ENCODE assay signal across 12 cellular contexts in the genomic region with DNA sequence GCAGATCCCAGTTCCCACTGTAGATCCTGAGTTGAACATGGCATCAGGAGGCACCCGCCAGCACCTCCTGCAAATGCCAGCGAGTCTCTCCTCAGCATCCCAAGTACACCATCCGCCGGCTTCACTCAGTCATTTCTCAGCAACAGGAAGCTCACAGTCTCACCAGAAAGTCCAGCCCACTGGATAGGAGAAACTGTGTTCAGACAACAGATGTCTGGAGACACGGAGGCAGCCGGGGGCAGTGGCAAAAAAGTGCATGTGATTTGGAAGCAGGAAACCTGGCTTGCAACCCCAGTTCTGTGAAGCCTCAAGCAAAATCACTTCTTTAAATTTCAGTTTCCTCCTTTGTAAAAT.
DNase-seq lines count a peak whose midpoint lies in the region; ATAC-seq lines count a peak whose summit lies in the region.
"Had no signal": no experiment of that assay in that cellular context is flagged by ENCODE, and none has a peak within 500 bp of the region (broad histone marks: within the 10 kb centered on the region; RNA-seq: fewer than 3 reads in every experiment).

No MANE protein-coding gene starts in this region.

- H3K27me3 ChIP-seq in GM23248 (replicated peaks; ENCODE audit: insufficient read depth) = peaks cover 8% of the 10 kb centered on the region
- H3K27me3 ChIP-seq: right lobe of liver had no signal

- H3K9me3 Mint-ChIP-seq in activated T-cell treated with anti-CD3 and anti-CD28 coated beads, Interleukin-2, amount 50 U/mL, for 24 hours = no peaks in the 10 kb centered on the region
- no peaks in the 10 kb centered on the region for H3K9me3 Mint-ChIP-seq in stimulated activated naive CD8-positive, alpha-beta T cell treated with anti-CD3 and anti-CD28 coated beads, Interleukin-15, Interleukin-2, amounts not matched to agents 100 ng/mL and 50 ng/mL, for 24 hours

- H3K4me3 Mint-ChIP-seq in activated T-cell treated with anti-CD3 and anti-CD28 coated beads, Interleukin-2, amount 50 U/mL, for 24 hours = peak overlapping the region; percentile 53
- H3K4me3 Mint-ChIP-seq in stimulated activated naive CD8-positive, alpha-beta T cell treated with anti-CD3 and anti-CD28 coated beads, Interleukin-15, Interleukin-2, amounts not matched to agents 100 ng/mL and 50 ng/mL, for 24 hours = peak overlapping the region; percentile 28

- in situ Hi-C loops in GM23248 (cut with MboI) = no loop called here

- no peak overlapping the region for H3K9ac ChIP-seq in GM23248
- H3K9ac ChIP-seq: SK-N-SH had no signal

- no peaks in the 10 kb centered on the region for H3K27me3 Mint-ChIP-seq in activated T-cell treated with anti-CD3 and anti-CD28 coated beads, Interleukin-2, amount 50 U/mL, for 24 hours
- no peaks in the 10 kb centered on the region for H3K27me3 Mint-ChIP-seq in stimulated activated naive CD8-positive, alpha-beta T cell treated with anti-CD3 and anti-CD28 coated beads, Interleukin-15, Interleukin-2, amounts not matched to agents 100 ng/mL and 50 ng/mL, for 24 hours

- WGBS in GM23248 (ENCODE audit: low coverage in 1 of 2, low lambda C conversion rate in 2 of 2, missing lambda C conversion rate in 2 of 2), 2 experiments = 79 to 84% methylated on average over 6 of the region's 6 CpGs

- no peaks in the 10 kb centered on the region for H4K20me1 ChIP-seq in GM23248 (ENCODE audit: insufficient read depth)

- peak overlapping the region; percentile 66 for H3K27ac Mint-ChIP-seq in activated T-cell treated with anti-CD3 and anti-CD28 coated beads, Interleukin-2, amount 50 U/mL, for 24 hours
- H3K27ac Mint-ChIP-seq in stimulated activated naive CD8-positive, alpha-beta T cell treated with anti-CD3 and anti-CD28 coated beads, Interleukin-15, Interleukin-2, amounts not matched to agents 100 ng/mL and 50 ng/mL, for 24 hours = peak overlapping the region; percentile 29

- H3K4me1 Mint-ChIP-seq in activated T-cell treated with anti-CD3 and anti-CD28 coated beads, Interleukin-2, amount 50 U/mL, for 24 hours (ENCODE audit: low read depth) = peaks cover 25% of the 10 kb centered on the region
- peaks cover 27% of the 10 kb centered on the region for H3K4me1 Mint-ChIP-seq in stimulated activated naive CD8-positive, alpha-beta T cell treated with anti-CD3 and anti-CD28 coated beads, Interleukin-15, Interleukin-2, amounts not matched to agents 100 ng/mL and 50 ng/mL, for 24 hours (ENCODE audit: low read depth)

- H3K27ac ChIP-seq in caudate nucleus (ENCODE audit: low read depth, low read length) (peak overlapping the region; percentile 7), GM23248 (no peak overlapping the region)
- H3K27ac ChIP-seq: right lobe of liver had no signal

- no peaks in the 10 kb centered on the region for H3F3A ChIP-seq in GM23248 (ENCODE audit: insufficient read depth)

- DNase-seq in activated T-cell treated with anti-CD3 and anti-CD28 coated beads, Interleukin-2, amount 50 U/mL, for 24 hours = peak; percentile 51
- DNase-seq in activated T-cell treated with anti-CD3 and anti-CD28 coated beads, Interleukin-2, amount 50 U/mL, for 1 hour = no peak
- DNase-seq in caudate nucleus (lab: John Stamatoyannopoulos, UW) = peak in 5 of 61 donors; percentile 12 to 28 (median 14)
- no peak for DNase-seq in GM23248
- no peak for DNase-seq in T1000 (lab: John Stamatoyannopoulos, UW)
- no peak for DNase-seq in islet precursor cell
- DNase-seq: IMR-90, kidney, right lobe of liver, SK-N-SH had no signal

- H3K36me3 ChIP-seq in GM23248 (ENCODE audit: low read depth) = no peaks in the 10 kb centered on the region
- H3K36me3 ChIP-seq: right lobe of liver had no signal

- no peak overlapping the region for H2AFZ ChIP-seq in GM23248

- H3K4me2 ChIP-seq in GM23248 (ENCODE audit: unreplicated experiment) = no peak overlapping the region
- H3K4me2 ChIP-seq: SK-N-SH had no signal

- H3K36me3 Mint-ChIP-seq in activated T-cell treated with anti-CD3 and anti-CD28 coated beads, Interleukin-2, amount 50 U/mL, for 24 hours (ENCODE audit: low read depth) = no peaks in the 10 kb centered on the region
- H3K36me3 Mint-ChIP-seq in stimulated activated naive CD8-positive, alpha-beta T cell treated with anti-CD3 and anti-CD28 coated beads, Interleukin-15, Interleukin-2, amounts not matched to agents 100 ng/mL and 50 ng/mL, for 24 hours (ENCODE audit: low read depth) = no peaks in the 10 kb centered on the region

- H3K9me2 ChIP-seq in GM23248 (ENCODE audit: insufficient read depth) = no peaks in the 10 kb centered on the region
- H3K9me2 ChIP-seq: SK-N-SH had no signal

- peak; percentile 35 for ATAC-seq in HG03457 (IDR thresholded peaks at IDR 0.05; ENCODE audit: unreplicated experiment)

- no peaks in the 10 kb centered on the region for H3K9me3 ChIP-seq in GM23248 (ENCODE audit: low read depth)
- H3K9me3 ChIP-seq: right lobe of liver, SK-N-SH had no signal

- H3K79me2 ChIP-seq in GM23248 (ENCODE audit: insufficient read depth) = no peaks in the 10 kb centered on the region

- no peaks in the 10 kb centered on the region for H3K4me1 ChIP-seq in GM23248 (ENCODE audit: insufficient read depth)
- H3K4me1 ChIP-seq: right lobe of liver had no signal

- H3K4me3 ChIP-seq in GM23248 = no peak overlapping the region
- H3K4me3 ChIP-seq: right lobe of liver had no signal
